8 cellular contexts compared by ENCODE assay signal in the genomic region with DNA sequence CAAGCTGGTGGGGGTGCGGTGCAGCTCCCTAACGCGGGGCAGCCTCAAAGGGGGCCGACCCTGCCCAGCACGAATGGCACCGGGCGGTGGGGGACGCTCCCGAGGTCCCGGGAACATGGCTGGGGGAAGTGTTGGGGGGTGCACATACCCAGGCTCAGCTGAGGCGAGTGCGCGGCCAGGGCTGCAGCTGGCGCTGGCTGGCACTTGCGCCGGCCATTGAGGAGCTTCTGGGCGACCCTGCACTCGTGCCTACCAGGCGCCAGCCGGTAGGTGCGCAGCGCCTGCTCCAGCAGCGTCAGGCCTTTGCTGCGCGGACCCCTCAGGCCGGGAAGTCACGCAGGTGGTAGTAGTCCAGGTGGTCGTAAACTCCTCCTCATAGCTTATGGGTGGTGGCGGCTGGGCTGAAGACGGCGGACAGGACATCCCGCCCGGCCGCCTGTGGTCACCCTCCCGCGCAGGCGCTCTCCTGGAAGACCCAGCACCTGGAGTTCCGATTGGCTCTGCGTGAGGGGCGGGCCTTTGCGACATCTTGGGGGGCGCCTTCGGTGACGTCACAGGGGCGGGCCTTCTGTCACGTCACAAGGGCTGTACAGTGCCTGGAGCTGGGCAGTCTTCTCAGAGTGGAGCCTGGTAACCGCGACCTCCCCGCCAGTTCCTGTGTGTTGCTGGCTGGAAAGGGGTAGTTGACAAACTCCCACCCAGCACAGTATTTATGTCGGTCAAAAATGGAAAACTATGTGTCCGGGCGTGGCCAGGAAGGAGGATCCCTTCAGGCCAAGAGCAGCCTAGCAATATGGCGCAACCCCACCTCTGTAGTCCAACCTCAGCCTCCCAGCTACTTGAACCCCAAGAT.
A peak's percentile ranks its signal among the peaks of the same experiment; 100 is the strongest.
DNase-seq lines count a peak whose midpoint lies in the region; FAIRE-seq and TF ChIP-seq lines count a peak whose summit lies in the region.
"Not testable (repeated sequence)": the region's sequence is repeated elsewhere in the genome, so short reads cannot be mapped to it uniquely, and the experiment has no call there.

No MANE protein-coding gene starts in this region.

- H3K36me3 Mint-ChIP-seq in activated naive CD4-positive, alpha-beta T cell treated with anti-CD3 and anti-CD28 coated beads, Interleukin-2, amount 50 U/mL, for 24 hours: not testable (repeated sequence)

- TF ChIP-seq EP300 in SK-N-SH (IDR thresholded peaks at IDR 0.05; ENCODE audit: borderline replicate concordance in 1 of 2, low read depth in 1 of 2, low read length in 1 of 2): not testable (repeated sequence)

- H3K79me2 ChIP-seq in SK-N-SH (ENCODE audit: insufficient read depth): not testable (repeated sequence)

- CTCF ChIA-PET in SK-N-SH (lab: Yijun Ruan, JAX): not testable (repeated sequence)

- FAIRE-seq in G401.6 (lab: Jason Lieb, UNC): peak; percentile 87

- H3K27ac Mint-ChIP-seq in activated naive CD4-positive, alpha-beta T cell treated with anti-CD3 and anti-CD28 coated beads, Interleukin-2, amount 50 U/mL, for 24 hours: peak overlapping the region; percentile 85

- H3K9me3 ChIP-seq in SK-N-SH; subcutaneous abdominal adipose tissue (ENCODE audit: control insufficient read depth in 5 of 5, low read length in 5 of 5): not testable (repeated sequence)

- peak overlapping the region; percentile 62 for H3K4me3 ChIP-seq in H7 (ENCODE audit: insufficient read depth, low read depth, low read length)
- peak overlapping the region; percentile 85 to 87 for H3K4me3 ChIP-seq in SK-N-SH (ENCODE audit: low read depth in 2 of 2, low read length in 1 of 2)
- H3K4me3 ChIP-seq in subcutaneous abdominal adipose tissue (ENCODE audit: low read depth in 1 of 5, low read length in 5 of 5): peak overlapping the region; percentile 72 to 89 (median 79)

- H3K9me3 Mint-ChIP-seq in activated naive CD4-positive, alpha-beta T cell treated with anti-CD3 and anti-CD28 coated beads, Interleukin-2, amount 50 U/mL, for 24 hours: not testable (repeated sequence)

- not testable (repeated sequence) for H3K27me3 ChIP-seq in H7 (ENCODE audit: control insufficient read depth, insufficient read depth, low read length); SK-N-SH (ENCODE audit: insufficient read depth); subcutaneous abdominal adipose tissue (ENCODE audit: control insufficient read depth in 5 of 5, insufficient read depth in 4 of 5, low read length in 5 of 5)

- DNase-seq in H7 (peak; percentile 83), LoVo (ENCODE audit: low spot score) (peak; percentile 91), SK-N-SH (peak; percentile 90), germinal center (ENCODE audit: low spot score) (peak; percentile 85), non-pigmented ciliary epithelial cell (ENCODE audit: low read depth) (peak; percentile 68)

- H2AFZ ChIP-seq in SK-N-SH (ENCODE audit: low read depth): peak overlapping the region; percentile 82

- peak overlapping the region in 1 of 2 experiments; percentile 60; a peak in 1 of 4 replicates for H3K27ac ChIP-seq in SK-N-SH (ENCODE audit: low read depth in 2 of 2, low read length in 1 of 2)
- H3K27ac ChIP-seq in subcutaneous abdominal adipose tissue (ENCODE audit: low read depth, low read length): peak overlapping the region; percentile 65

- peak overlapping the region; percentile 89 for H3K4me3 Mint-ChIP-seq in activated naive CD4-positive, alpha-beta T cell treated with anti-CD3 and anti-CD28 coated beads, Interleukin-2, amount 50 U/mL, for 24 hours

- not testable (repeated sequence) for H3K9me2 ChIP-seq in SK-N-SH

- H3K4me1 Mint-ChIP-seq in activated naive CD4-positive, alpha-beta T cell treated with anti-CD3 and anti-CD28 coated beads, Interleukin-2, amount 50 U/mL, for 24 hours: not testable (repeated sequence)

- not testable (repeated sequence) for TF ChIP-seq RAD21 in SK-N-SH (IDR thresholded peaks at IDR 0.05; ENCODE audit: low read length)

- H3K4me1 ChIP-seq in SK-N-SH (ENCODE audit: control insufficient read depth in 1 of 2, insufficient read depth in 2 of 2, low read depth in 1 of 2, low read length in 1 of 2); subcutaneous abdominal adipose tissue (ENCODE audit: control insufficient read depth in 5 of 5, insufficient read depth in 5 of 5, low read length in 5 of 5): not testable (repeated sequence)

- not testable (repeated sequence) for H3K27me3 Mint-ChIP-seq in activated naive CD4-positive, alpha-beta T cell treated with anti-CD3 and anti-CD28 coated beads, Interleukin-2, amount 50 U/mL, for 24 hours

- not testable (repeated sequence) for TF ChIP-seq CTCF in SK-N-SH (IDR thresholded peaks at IDR 0.05)

- H4K20me1 ChIP-seq in SK-N-SH (ENCODE audit: insufficient read depth): not testable (repeated sequence)

- H3K36me3 ChIP-seq in H7 (replicated peaks; ENCODE audit: control insufficient read depth, insufficient read depth, low read length); SK-N-SH (replicated peaks in 1 of 2; ENCODE audit: control insufficient read depth in 1 of 2, insufficient read depth in 2 of 2, low read length in 1 of 2); subcutaneous abdominal adipose tissue (ENCODE audit: control insufficient read depth in 5 of 5, insufficient read depth in 5 of 5, low read length in 5 of 5): not testable (repeated sequence)

- peak overlapping the region; percentile 63 for H3K9ac ChIP-seq in SK-N-SH
- peak overlapping the region in 4 of 5 donors; percentile 58 to 80 (median 68) for H3K9ac ChIP-seq in subcutaneous abdominal adipose tissue (ENCODE audit: low read length in 5 of 5)

- peak overlapping the region; percentile 95 for H3K4me2 ChIP-seq in SK-N-SH

- POLR2A ChIA-PET in SK-N-SH (lab: Yijun Ruan, JAX): not testable (repeated sequence)

- H3F3A ChIP-seq in SK-N-SH (replicated peaks; ENCODE audit: insufficient read depth): not testable (repeated sequence)

- 13% methylated on average over 12 of the region's 53 CpGs for WGBS in SK-N-SH (ENCODE audit: low lambda C conversion rate)

TF ChIP-seq in SK-N-SH, 30 proteins besides CTCF, POLR2A, EP300 and RAD21:
- peak; percentile 59; the same call in 1 of the 2 replicates for TF ChIP-seq POLR2AphosphoS5 (IDR thresholded peaks at IDR 0.05; ENCODE audit: low read depth, low read length)
- 0 out of 2 replicates have a peak, but pooled peaks have one; percentile 15 for TF ChIP-seq GABPA (IDR thresholded peaks at IDR 0.05; ENCODE audit: low read depth)
- 0 out of 2 replicates have a peak, but pooled peaks have one; percentile 55 for TF ChIP-seq YY1 (IDR thresholded peaks at IDR 0.05; ENCODE audit: low read depth)
- peak; percentile 65; the same call in 1 of the 2 replicates for TF ChIP-seq MXI1 (IDR thresholded peaks at IDR 0.05; ENCODE audit: low read depth, low read length)
- peak; percentile 66 for TF ChIP-seq NRF1 (IDR thresholded peaks at IDR 0.05; ENCODE audit: low read depth, low read length)
- TF ChIP-seq CHD2 (IDR thresholded peaks at IDR 0.05; ENCODE audit: low read length, partially characterized antibody): peak; percentile 16
